1 cellular context compared by ENCODE assay signal in genomic region chr5:172479034-172479783, GRCh38.
TF ChIP-seq lines count a peak whose summit lies in the region.

No MANE protein-coding gene starts in this region.

TF ChIP-seq in HepG2, 621 proteins besides CTCF, POLR2A, EP300 and RAD21 (continued from another document and continues in another):
- no peak for TF ChIP-seq ZBTB43 (CRISPR knock-in tag; conservative IDR thresholded peaks at IDR 0.05)
- 0 out of 2 replicates have a peak, but pooled peaks have one; percentile 42 for TF ChIP-seq ZNF777 (CRISPR knock-in tag; IDR thresholded peaks at IDR 0.05)
- TF ChIP-seq ZMAT5 (CRISPR knock-in tag; IDR thresholded peaks at IDR 0.05; ENCODE audit: borderline replicate concordance, low read depth): no peak
- 0 out of 2 replicates have a peak, but pooled peaks have one; percentile 24 for TF ChIP-seq TARDBP (CRISPR knock-in tag; IDR thresholded peaks at IDR 0.05)
- 0 out of 2 replicates have a peak, but pooled peaks have one; percentile 26 for TF ChIP-seq MTA1 (CRISPR knock-in tag; IDR thresholded peaks at IDR 0.05; ENCODE audit: borderline replicate concordance)
- TF ChIP-seq KDM4B (CRISPR knock-in tag; IDR thresholded peaks at IDR 0.05): 0 out of 2 replicates have a peak, but pooled peaks have one; percentile 37
- TF ChIP-seq, protein P1, sequence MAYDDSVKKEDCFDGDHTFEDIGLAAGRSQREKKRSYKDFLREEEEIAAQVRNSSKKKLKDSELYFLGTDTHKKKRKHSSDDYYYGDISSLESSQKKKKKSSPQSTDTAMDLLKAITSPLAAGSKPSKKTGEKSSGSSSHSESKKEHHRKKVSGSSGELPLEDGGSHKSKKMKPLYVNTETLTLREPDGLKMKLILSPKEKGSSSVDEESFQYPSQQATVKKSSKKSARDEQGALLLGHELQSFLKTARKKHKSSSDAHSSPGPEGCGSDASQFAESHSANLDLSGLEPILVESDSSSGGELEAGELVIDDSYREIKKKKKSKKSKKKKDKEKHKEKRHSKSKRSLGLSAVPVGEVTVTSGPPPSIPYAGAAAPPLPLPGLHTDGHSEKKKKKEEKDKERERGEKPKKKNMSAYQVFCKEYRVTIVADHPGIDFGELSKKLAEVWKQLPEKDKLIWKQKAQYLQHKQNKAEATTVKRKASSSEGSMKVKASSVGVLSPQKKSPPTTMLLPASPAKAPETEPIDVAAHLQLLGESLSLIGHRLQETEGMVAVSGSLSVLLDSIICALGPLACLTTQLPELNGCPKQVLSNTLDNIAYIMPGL (CRISPR knock-in tag; IDR thresholded peaks at IDR 0.05; ENCODE audit: borderline replicate concordance in 1 of 2, low read depth in 1 of 2): peak; percentile 85 to 89
- TF ChIP-seq ZNF761 (CRISPR knock-in tag; conservative IDR thresholded peaks at IDR 0.05): no peak
- TF ChIP-seq PRDM10 (CRISPR knock-in tag; IDR thresholded peaks at IDR 0.05; ENCODE audit: low read depth): no peak
- no peak for TF ChIP-seq TCF12 (IDR thresholded peaks at IDR 0.05)
- no peak for TF ChIP-seq TCF12 (CRISPR knock-in tag; IDR thresholded peaks at IDR 0.05)
- TF ChIP-seq, protein P2, sequence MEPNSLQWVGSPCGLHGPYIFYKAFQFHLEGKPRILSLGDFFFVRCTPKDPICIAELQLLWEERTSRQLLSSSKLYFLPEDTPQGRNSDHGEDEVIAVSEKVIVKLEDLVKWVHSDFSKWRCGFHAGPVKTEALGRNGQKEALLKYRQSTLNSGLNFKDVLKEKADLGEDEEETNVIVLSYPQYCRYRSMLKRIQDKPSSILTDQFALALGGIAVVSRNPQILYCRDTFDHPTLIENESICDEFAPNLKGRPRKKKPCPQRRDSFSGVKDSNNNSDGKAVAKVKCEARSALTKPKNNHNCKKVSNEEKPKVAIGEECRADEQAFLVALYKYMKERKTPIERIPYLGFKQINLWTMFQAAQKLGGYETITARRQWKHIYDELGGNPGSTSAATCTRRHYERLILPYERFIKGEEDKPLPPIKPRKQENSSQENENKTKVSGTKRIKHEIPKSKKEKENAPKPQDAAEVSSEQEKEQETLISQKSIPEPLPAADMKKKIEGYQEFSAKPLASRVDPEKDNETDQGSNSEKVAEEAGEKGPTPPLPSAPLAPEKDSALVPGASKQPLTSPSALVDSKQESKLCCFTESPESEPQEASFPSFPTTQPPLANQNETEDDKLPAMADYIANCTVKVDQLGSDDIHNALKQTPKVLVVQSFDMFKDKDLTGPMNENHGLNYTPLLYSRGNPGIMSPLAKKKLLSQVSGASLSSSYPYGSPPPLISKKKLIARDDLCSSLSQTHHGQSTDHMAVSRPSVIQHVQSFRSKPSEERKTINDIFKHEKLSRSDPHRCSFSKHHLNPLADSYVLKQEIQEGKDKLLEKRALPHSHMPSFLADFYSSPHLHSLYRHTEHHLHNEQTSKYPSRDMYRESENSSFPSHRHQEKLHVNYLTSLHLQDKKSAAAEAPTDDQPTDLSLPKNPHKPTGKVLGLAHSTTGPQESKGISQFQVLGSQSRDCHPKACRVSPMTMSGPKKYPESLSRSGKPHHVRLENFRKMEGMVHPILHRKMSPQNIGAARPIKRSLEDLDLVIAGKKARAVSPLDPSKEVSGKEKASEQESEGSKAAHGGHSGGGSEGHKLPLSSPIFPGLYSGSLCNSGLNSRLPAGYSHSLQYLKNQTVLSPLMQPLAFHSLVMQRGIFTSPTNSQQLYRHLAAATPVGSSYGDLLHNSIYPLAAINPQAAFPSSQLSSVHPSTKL (CRISPR knock-in tag; IDR thresholded peaks at IDR 0.05): peak; percentile 29; the same call in 1 of the 2 replicates
- peak; percentile 42 for TF ChIP-seq YY1 (IDR thresholded peaks at IDR 0.05; ENCODE audit: insufficient read depth, insufficient replicate concordance, low read depth, low read length)
- 0 out of 2 replicates have a peak, but pooled peaks have one; percentile 46 for TF ChIP-seq ZNF331 (CRISPR knock-in tag; IDR thresholded peaks at IDR 0.05)
- TF ChIP-seq IRF2 (CRISPR knock-in tag; IDR thresholded peaks at IDR 0.05): 0 out of 2 replicates have a peak, but pooled peaks have one; percentile 39
- TF ChIP-seq, protein P3, sequence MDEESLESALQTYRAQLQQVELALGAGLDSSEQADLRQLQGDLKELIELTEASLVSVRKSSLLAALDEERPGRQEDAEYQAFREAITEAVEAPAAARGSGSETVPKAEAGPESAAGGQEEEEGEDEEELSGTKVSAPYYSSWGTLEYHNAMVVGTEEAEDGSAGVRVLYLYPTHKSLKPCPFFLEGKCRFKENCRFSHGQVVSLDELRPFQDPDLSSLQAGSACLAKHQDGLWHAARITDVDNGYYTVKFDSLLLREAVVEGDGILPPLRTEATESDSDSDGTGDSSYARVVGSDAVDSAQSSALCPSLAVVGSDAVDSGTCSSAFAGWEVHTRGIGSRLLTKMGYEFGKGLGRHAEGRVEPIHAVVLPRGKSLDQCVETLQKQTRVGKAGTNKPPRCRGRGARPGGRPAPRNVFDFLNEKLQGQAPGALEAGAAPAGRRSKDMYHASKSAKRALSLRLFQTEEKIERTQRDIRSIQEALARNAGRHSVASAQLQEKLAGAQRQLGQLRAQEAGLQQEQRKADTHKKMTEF (CRISPR knock-in tag; IDR thresholded peaks at IDR 0.05): peak; percentile 51; the same call in 1 of the 2 replicates
- TF ChIP-seq BHLHE40 (IDR thresholded peaks at IDR 0.05; ENCODE audit: low read length): no peak
- peak; percentile 39; the same call in 1 of the 2 replicates for TF ChIP-seq ZNF350 (CRISPR knock-in tag; IDR thresholded peaks at IDR 0.05; ENCODE audit: borderline replicate concordance, low read depth)
- TF ChIP-seq SOX6 (IDR thresholded peaks at IDR 0.05): no peak
- TF ChIP-seq SOX6 (CRISPR knock-in tag; IDR thresholded peaks at IDR 0.05): peak; percentile 52
- peak; percentile 70 for TF ChIP-seq REPIN1 (CRISPR knock-in tag; IDR thresholded peaks at IDR 0.05; ENCODE audit: borderline replicate concordance, low read depth)
- TF ChIP-seq KLF16 (CRISPR knock-in tag; IDR thresholded peaks at IDR 0.05): peak in 1 of 2 experiments; percentile 68; a peak in 1 of 4 replicates
- TF ChIP-seq FOXK2 (IDR thresholded peaks at IDR 0.05): no peak
- TF ChIP-seq CREB1 (IDR thresholded peaks at IDR 0.05): peak; percentile 21; the same call in 1 of the 2 replicates
- TF ChIP-seq CREB1 (CRISPR knock-in tag; IDR thresholded peaks at IDR 0.05): no peak
- TF ChIP-seq YEATS2 (CRISPR knock-in tag; IDR thresholded peaks at IDR 0.05; ENCODE audit: borderline replicate concordance): 0 out of 2 replicates have a peak, but pooled peaks have one; percentile 23
- TF ChIP-seq, protein P4, sequence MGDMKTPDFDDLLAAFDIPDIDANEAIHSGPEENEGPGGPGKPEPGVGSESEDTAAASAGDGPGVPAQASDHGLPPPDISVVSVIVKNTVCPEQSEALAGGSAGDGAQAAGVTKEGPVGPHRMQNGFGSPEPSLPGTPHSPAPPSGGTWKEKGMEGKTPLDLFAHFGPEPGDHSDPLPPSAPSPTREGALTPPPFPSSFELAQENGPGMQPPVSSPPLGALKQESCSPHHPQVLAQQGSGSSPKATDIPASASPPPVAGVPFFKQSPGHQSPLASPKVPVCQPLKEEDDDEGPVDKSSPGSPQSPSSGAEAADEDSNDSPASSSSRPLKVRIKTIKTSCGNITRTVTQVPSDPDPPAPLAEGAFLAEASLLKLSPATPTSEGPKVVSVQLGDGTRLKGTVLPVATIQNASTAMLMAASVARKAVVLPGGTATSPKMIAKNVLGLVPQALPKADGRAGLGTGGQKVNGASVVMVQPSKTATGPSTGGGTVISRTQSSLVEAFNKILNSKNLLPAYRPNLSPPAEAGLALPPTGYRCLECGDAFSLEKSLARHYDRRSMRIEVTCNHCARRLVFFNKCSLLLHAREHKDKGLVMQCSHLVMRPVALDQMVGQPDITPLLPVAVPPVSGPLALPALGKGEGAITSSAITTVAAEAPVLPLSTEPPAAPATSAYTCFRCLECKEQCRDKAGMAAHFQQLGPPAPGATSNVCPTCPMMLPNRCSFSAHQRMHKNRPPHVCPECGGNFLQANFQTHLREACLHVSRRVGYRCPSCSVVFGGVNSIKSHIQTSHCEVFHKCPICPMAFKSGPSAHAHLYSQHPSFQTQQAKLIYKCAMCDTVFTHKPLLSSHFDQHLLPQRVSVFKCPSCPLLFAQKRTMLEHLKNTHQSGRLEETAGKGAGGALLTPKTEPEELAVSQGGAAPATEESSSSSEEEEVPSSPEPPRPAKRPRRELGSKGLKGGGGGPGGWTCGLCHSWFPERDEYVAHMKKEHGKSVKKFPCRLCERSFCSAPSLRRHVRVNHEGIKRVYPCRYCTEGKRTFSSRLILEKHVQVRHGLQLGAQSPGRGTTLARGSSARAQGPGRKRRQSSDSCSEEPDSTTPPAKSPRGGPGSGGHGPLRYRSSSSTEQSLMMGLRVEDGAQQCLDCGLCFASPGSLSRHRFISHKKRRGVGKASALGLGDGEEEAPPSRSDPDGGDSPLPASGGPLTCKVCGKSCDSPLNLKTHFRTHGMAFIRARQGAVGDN (CRISPR knock-in tag; IDR thresholded peaks at IDR 0.05): peak; percentile 28; the same call in 1 of the 2 replicates
- TF ChIP-seq THAP7 (CRISPR knock-in tag; IDR thresholded peaks at IDR 0.05): no peak
- no peak for TF ChIP-seq ZNF704 (CRISPR knock-in tag; IDR thresholded peaks at IDR 0.05; ENCODE audit: borderline replicate concordance)
- no peak for TF ChIP-seq ZFAT (CRISPR knock-in tag; conservative IDR thresholded peaks at IDR 0.05)
- TF ChIP-seq CHD4 (IDR thresholded peaks at IDR 0.05; ENCODE audit: borderline replicate concordance, low read length): 0 out of 2 replicates have a peak, but pooled peaks have one; percentile 21
- TF ChIP-seq AGO2 (optimal IDR thresholded peaks at IDR 0.05; ENCODE audit: low read depth, low read length): no peak
- TF ChIP-seq SOX5 (CRISPR knock-in tag; IDR thresholded peaks at IDR 0.05; ENCODE audit: borderline replicate concordance): 0 out of 2 replicates have a peak, but pooled peaks have one; percentile 8
- TF ChIP-seq ZKSCAN1 (IDR thresholded peaks at IDR 0.05; ENCODE audit: low read length): peak; percentile 87
- peak; percentile 40; the same call in 1 of the 2 replicates for TF ChIP-seq ZBTB26 (CRISPR knock-in tag; IDR thresholded peaks at IDR 0.05; ENCODE audit: borderline replicate concordance)
- no peak for TF ChIP-seq GZF1 (CRISPR knock-in tag; IDR thresholded peaks at IDR 0.05)
- TF ChIP-seq PHF21A (CRISPR knock-in tag; IDR thresholded peaks at IDR 0.05): 0 out of 2 replicates have a peak, but pooled peaks have one; percentile 36
- 0 out of 2 replicates have a peak, but pooled peaks have one; percentile 31 for TF ChIP-seq NRL (CRISPR knock-in tag; IDR thresholded peaks at IDR 0.05; ENCODE audit: borderline replicate concordance)
- 0 out of 2 replicates have a peak, but pooled peaks have one; percentile 36 for TF ChIP-seq AHR (CRISPR knock-in tag; IDR thresholded peaks at IDR 0.05)
- peak; percentile 72; the same call in 1 of the 2 replicates for TF ChIP-seq SMAD3 (CRISPR knock-in tag; IDR thresholded peaks at IDR 0.05)
